ENCODE assay signal across 14 cellular contexts in genomic region chr1:34930702-34931071, GRCh38. TPM values are rescaled to one million over a fixed set of nuclear protein-coding genes. Genes with fewer than 3 reads are reported as not detected.
DNase-seq lines count a peak whose midpoint lies in the region; ATAC-seq and TF ChIP-seq lines count a peak whose summit lies in the region.
"Had no signal": no experiment of that assay in that cellular context is flagged by ENCODE, and none has a peak within 500 bp of the region (broad histone marks: within the 10 kb centered on the region; RNA-seq: fewer than 3 reads in every experiment).

No MANE protein-coding gene starts in this region.

- peaks cover 3% of the 10 kb centered on the region for H3K79me1 ChIP-seq in mesendoderm (ENCODE audit: low read length)

- H3K4me2 ChIP-seq in mesendoderm (ENCODE audit: low read length) = no peak overlapping the region

- no peak for ATAC-seq in activated naive CD8-positive, alpha-beta T cell treated with anti-CD3 and anti-CD28 coated beads, Interleukin-2, amount 50 U/mL, for 24 hours
- ATAC-seq in central memory CD8-positive, alpha-beta T cell (replicated peaks; ENCODE audit: extremely low read depth, poor library complexity, severe bottlenecking) = no peak
- ATAC-seq in mucosa of descending colon = no peak
- ATAC-seq in HG03565 (IDR thresholded peaks at IDR 0.05; ENCODE audit: unreplicated experiment) = no peak
- ATAC-seq in upper lobe of right lung = no peak
- ATAC-seq: activated CD8-positive, alpha-beta T cell treated with anti-CD3 and anti-CD28 coated beads, Interleukin-2, amount 10 ng/mL, durations not matched to agents 7 days and 5 days; gastrocnemius medialis; sciatic nerve had no signal

- peaks cover 6% of the 10 kb centered on the region for H3K4me1 ChIP-seq in mesendoderm (ENCODE audit: control insufficient read depth, low read depth, low read length)
- H3K4me1 ChIP-seq in mucosa of descending colon (ENCODE audit: low read depth) = peaks cover 3% of the 10 kb centered on the region
- H3K4me1 ChIP-seq in upper lobe of right lung = peaks cover 6% of the 10 kb centered on the region

- no peak overlapping the region for H2BK120ac ChIP-seq in mesendoderm (ENCODE audit: low read depth, low read length)

- H3K36me3 Mint-ChIP-seq in activated naive CD8-positive, alpha-beta T cell = no peaks in the 10 kb centered on the region
- H3K36me3 Mint-ChIP-seq in activated naive CD8-positive, alpha-beta T cell treated with anti-CD3 and anti-CD28 coated beads, Interleukin-2, amount 50 U/mL, for 24 hours (ENCODE audit: low read depth) = no peaks in the 10 kb centered on the region
- no peaks in the 10 kb centered on the region for H3K36me3 Mint-ChIP-seq in central memory CD8-positive, alpha-beta T cell (ENCODE audit: insufficient read depth)
- H3K36me3 Mint-ChIP-seq in type B pancreatic cell = no peaks in the 10 kb centered on the region

- no peak overlapping the region for H3K27ac Mint-ChIP-seq in activated naive CD8-positive, alpha-beta T cell
- no peak overlapping the region for H3K27ac Mint-ChIP-seq in activated naive CD8-positive, alpha-beta T cell treated with anti-CD3 and anti-CD28 coated beads, Interleukin-2, amount 50 U/mL, for 24 hours
- no peak overlapping the region for H3K27ac Mint-ChIP-seq in central memory CD8-positive, alpha-beta T cell (ENCODE audit: low read depth)
- no peak overlapping the region for H3K27ac Mint-ChIP-seq in type B pancreatic cell
- H3K27ac Mint-ChIP-seq: activated CD8-positive, alpha-beta T cell treated with anti-CD3 and anti-CD28 coated beads, Interleukin-2, amount 10 ng/mL, durations not matched to agents 7 days and 5 days had no signal

- no peak overlapping the region for H2AK5ac ChIP-seq in mesendoderm (ENCODE audit: low read length)

- H3K4me3 ChIP-seq in mesendoderm (ENCODE audit: low read length) (no peak overlapping the region), mucosa of descending colon (no peak overlapping the region), upper lobe of right lung (no peak overlapping the region)

- H3K9me3 ChIP-seq in mucosa of descending colon (no peaks in the 10 kb centered on the region), upper lobe of right lung (no peaks in the 10 kb centered on the region)
- H3K9me3 ChIP-seq: gastrocnemius medialis had no signal

- H3K9me3 Mint-ChIP-seq in activated naive CD8-positive, alpha-beta T cell (ENCODE audit: low read depth) = no peaks in the 10 kb centered on the region
- no peaks in the 10 kb centered on the region for H3K9me3 Mint-ChIP-seq in activated naive CD8-positive, alpha-beta T cell treated with anti-CD3 and anti-CD28 coated beads, Interleukin-2, amount 50 U/mL, for 24 hours
- H3K9me3 Mint-ChIP-seq in central memory CD8-positive, alpha-beta T cell = no peaks in the 10 kb centered on the region
- no peaks in the 10 kb centered on the region for H3K9me3 Mint-ChIP-seq in type B pancreatic cell

- no peak overlapping the region for H3K23ac ChIP-seq in mesendoderm (ENCODE audit: low read length)

- H3K4ac ChIP-seq in mesendoderm (ENCODE audit: low read depth, low read length) = no peak overlapping the region

- H3K79me2 ChIP-seq in mesendoderm (ENCODE audit: control insufficient read depth, insufficient read depth, low read length) = no peaks in the 10 kb centered on the region

- WGBS in mesendoderm (ENCODE audit: extremely low coverage, insufficient coverage, low lambda C conversion rate) = no CpG with 5 or more reads among the region's 5 CpGs

- no peak overlapping the region for H3K9ac ChIP-seq in mesendoderm (ENCODE audit: low read length)

- H3K56ac ChIP-seq in mesendoderm (ENCODE audit: low read length) = peak overlapping the region; percentile 25

- intact Hi-C loops in mucosa of descending colon (cut with DNase I, micrococcal nuclease) (no loop called here), upper lobe of right lung (cut with DNase I) (no loop called here)

- no peak overlapping the region for H4K8ac ChIP-seq in mesendoderm (ENCODE audit: low read depth, low read length)

- DNase-seq in activated naive CD8-positive, alpha-beta T cell treated with anti-CD3 and anti-CD28 coated beads, Interleukin-2, amount 50 U/mL, for 24 hours = no peak
- DNase-seq in central memory CD8-positive, alpha-beta T cell (ENCODE audit: low spot score in 2 of 2) = no peak
- DNase-seq in mesendoderm (peak; percentile 7), type B pancreatic cell (ENCODE audit: extremely low spot score, unreplicated experiment) (no peak), mucosa of descending colon (no peak), upper lobe of right lung (no peak)
- DNase-seq: activated CD8-positive, alpha-beta T cell treated with anti-CD3 and anti-CD28 coated beads, Interleukin-2, amount 10 ng/mL, durations not matched to agents 7 days and 5 days; cortex of kidney; gastrocnemius medialis; RPMI8226 had no signal

- H3K4me1 Mint-ChIP-seq in activated naive CD8-positive, alpha-beta T cell (ENCODE audit: low read depth) = peaks cover 10% of the 10 kb centered on the region
- H3K4me1 Mint-ChIP-seq in activated naive CD8-positive, alpha-beta T cell treated with anti-CD3 and anti-CD28 coated beads, Interleukin-2, amount 50 U/mL, for 24 hours = peaks cover 6% of the 10 kb centered on the region
- H3K4me1 Mint-ChIP-seq in central memory CD8-positive, alpha-beta T cell = peaks cover 7% of the 10 kb centered on the region
- H3K4me1 Mint-ChIP-seq in type B pancreatic cell (ENCODE audit: unreplicated experiment) = peaks cover 6% of the 10 kb centered on the region

- no peak overlapping the region for H3K27ac ChIP-seq in mesendoderm (ENCODE audit: low read depth, low read length)
- H3K27ac ChIP-seq in upper lobe of right lung = no peak overlapping the region
- H3K27ac ChIP-seq: gastrocnemius medialis had no signal

- H3K27me3 Mint-ChIP-seq in activated naive CD8-positive, alpha-beta T cell = peaks cover 22% of the 10 kb centered on the region
- peaks cover 44% of the 10 kb centered on the region for H3K27me3 Mint-ChIP-seq in activated naive CD8-positive, alpha-beta T cell treated with anti-CD3 and anti-CD28 coated beads, Interleukin-2, amount 50 U/mL, for 24 hours
- peaks cover 45% of the 10 kb centered on the region for H3K27me3 Mint-ChIP-seq in central memory CD8-positive, alpha-beta T cell
- peaks cover 89% of the 10 kb centered on the region for H3K27me3 Mint-ChIP-seq in type B pancreatic cell

- no peak for TF ChIP-seq CTCF in type B pancreatic cell (conservative IDR thresholded peaks at IDR 0.05)
- TF ChIP-seq CTCF in mucosa of descending colon (IDR thresholded peaks at IDR 0.05) = no peak
- no peak for TF ChIP-seq CTCF in upper lobe of right lung (IDR thresholded peaks at IDR 0.05)

- no peaks in the 10 kb centered on the region for H3K27me3 ChIP-seq in mesendoderm (ENCODE audit: insufficient read depth, low read length, poor library complexity)
- H3K27me3 ChIP-seq in upper lobe of right lung = peaks cover 52% of the 10 kb centered on the region

- H2BK15ac ChIP-seq in mesendoderm (replicated peaks; ENCODE audit: low read depth) = no peak overlapping the region

- H3K36me3 ChIP-seq in mesendoderm (ENCODE audit: control insufficient read depth, insufficient read depth, low read length) (no peaks in the 10 kb centered on the region), mucosa of descending colon (ENCODE audit: low read depth) (no peaks in the 10 kb centered on the region), upper lobe of right lung (no peaks in the 10 kb centered on the region)
- H3K36me3 ChIP-seq: gastrocnemius medialis had no signal

- H4K5ac ChIP-seq in mesendoderm (ENCODE audit: low read length) = no peak overlapping the region

- no peak overlapping the region for H3K18ac ChIP-seq in mesendoderm (ENCODE audit: low read length)

- peak overlapping the region; percentile 52 for H3K4me3 Mint-ChIP-seq in activated naive CD8-positive, alpha-beta T cell
- no peak overlapping the region for H3K4me3 Mint-ChIP-seq in activated naive CD8-positive, alpha-beta T cell treated with anti-CD3 and anti-CD28 coated beads, Interleukin-2, amount 50 U/mL, for 24 hours
- H3K4me3 Mint-ChIP-seq in central memory CD8-positive, alpha-beta T cell = peak overlapping the region; percentile 54
- H3K4me3 Mint-ChIP-seq in type B pancreatic cell = peak overlapping the region; percentile 54
- H3K4me3 Mint-ChIP-seq: activated CD8-positive, alpha-beta T cell treated with anti-CD3 and anti-CD28 coated beads, Interleukin-2, amount 10 ng/mL, durations not matched to agents 7 days and 5 days had no signal

- H2BK5ac ChIP-seq in mesendoderm (ENCODE audit: low read length) = no peak overlapping the region

RNA-seq across cellular contexts. Expression of gene DLGAP3, which starts 1.2 kb away (rescaled TPM):
- 5.2 TPM for polyA plus RNA-seq in mesendoderm (2013, experiment 1 of 2)
- polyA plus RNA-seq in mesendoderm (2013, experiment 2 of 2) = 5.2 TPM
- total RNA-seq in type B pancreatic cell (ENCODE audit: low replicate concordance) (1.0 and 1.4 TPM in 2 replicates), mucosa of descending colon (under 1 TPM; 0.35 to 0.60 (median 0.41) TPM), upper lobe of right lung (0.35 TPM)
- total RNA-seq: lung microvascular endothelial cell had no signal

RNA-seq across cellular contexts. Expression of gene TMEM35B, which starts 54.5 kb away (rescaled TPM):
- 16.0 TPM for polyA plus RNA-seq in mesendoderm (2013, experiment 1 of 2)
- 16.7 TPM for polyA plus RNA-seq in mesendoderm (2013, experiment 2 of 2)
- total RNA-seq in type B pancreatic cell (ENCODE audit: low replicate concordance) (6.6 and 9.9 TPM in 2 replicates), mucosa of descending colon (10 to 100 TPM; 17.9 to 18.4 (median 18.0) TPM), upper lobe of right lung (50.9 TPM)
